In the genomic region with DNA sequence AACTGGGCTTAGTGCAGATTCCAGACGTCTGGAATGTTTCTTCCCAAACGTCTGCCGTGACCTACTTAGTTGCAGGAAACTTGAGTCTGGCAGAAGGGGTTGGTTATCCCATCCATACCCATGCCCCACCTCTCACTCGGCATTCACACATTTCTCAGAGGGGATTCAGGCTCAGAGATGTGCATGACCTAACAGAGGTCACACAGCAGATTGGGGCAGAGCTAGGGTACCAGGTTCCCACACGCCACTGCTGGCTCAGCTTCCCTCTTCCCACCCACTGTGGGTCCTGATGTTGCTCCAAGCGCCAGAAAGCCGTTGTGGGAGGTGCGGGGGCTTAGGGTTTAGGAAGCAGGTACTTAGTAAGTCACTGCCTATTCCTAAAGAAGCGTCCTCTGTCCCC, we compare ENCODE assay signal across 23 cellular contexts. TPM values are rescaled to one million over a fixed set of nuclear protein-coding genes. Genes with fewer than 3 reads are reported as not detected.
"Had no signal": no experiment of that assay in that cellular context is flagged by ENCODE, and none has a peak within 500 bp of the region (broad histone marks: within the 10 kb centered on the region; RNA-seq: fewer than 3 reads in every experiment).

No MANE protein-coding gene starts in this region.

- DNase-seq: Karpas-422, KG1, MG63, NCI-H1092, NCI-H1105 treated with DMSO at 0.1 percent for 48 hours, NCI-H1417 treated with DMSO at 0.1 percent for 48 hours, NCI-H146, NCI-H1694 treated with DMSO at 0.1 percent for 48 hours, NCI-H1930, NCI-H2081 treated with DMSO at 0.1 percent for 48 hours, NCI-H2171, NCI-H226, NCI-H446, NCI-H510A, NCI-H524 treated with DMSO at 0.1 percent for 48 hours, NCI-H69, SHP77, SK-N-SH, SW 1271 had no signal

- H3K4me2 ChIP-seq: SK-N-SH had no signal

- FAIRE-seq: HTR-8/SVneo had no signal

- H3K36me3 ChIP-seq: MG63 had no signal

- H3K27me3 ChIP-seq: MG63 had no signal

- H3K9ac ChIP-seq: SK-N-SH had no signal

- H3K9me3 ChIP-seq: MG63, SK-N-SH had no signal

- H3K27ac ChIP-seq: HL-60, RWPE1 had no signal

- H3K4me3 ChIP-seq: MG63 had no signal

RNA-seq across cellular contexts. Expression of a gene that starts 3.0 kb away (rescaled TPM):
- total RNA-seq: SK-MEL-5 had no signal
- polyA plus RNA-seq: SK-N-SH had no signal
